8 cellular contexts compared by ENCODE assay signal in the genomic region with DNA sequence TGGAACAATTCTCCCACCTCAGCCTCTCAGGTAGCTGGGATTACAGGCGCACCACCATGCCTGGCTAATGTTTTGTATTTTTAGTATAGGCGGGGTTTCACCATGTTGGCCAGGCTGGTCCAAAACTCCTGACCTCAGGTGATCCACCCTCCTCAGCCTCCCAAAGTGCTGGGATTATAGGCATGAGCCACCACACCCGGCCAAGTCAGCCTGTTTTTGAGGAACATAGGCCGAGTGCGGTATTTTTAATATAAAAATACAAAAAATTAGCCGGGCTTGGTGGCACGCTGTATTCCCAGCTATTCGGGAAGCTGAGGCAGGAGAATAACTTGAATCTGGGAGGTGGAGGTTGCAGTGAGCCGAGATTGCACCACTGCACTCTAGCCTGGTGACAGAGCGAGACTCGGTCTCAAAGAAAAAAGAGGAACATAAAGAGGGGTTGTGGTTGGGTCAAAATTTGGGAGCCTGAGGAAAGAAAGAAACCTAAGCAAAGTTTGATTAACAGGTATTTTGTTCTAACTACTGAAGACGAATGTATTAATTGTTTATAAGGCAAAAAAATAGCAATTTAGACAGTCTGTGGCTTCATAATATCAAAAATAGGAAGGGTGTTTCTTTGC. TPM values are rescaled to one million over a fixed set of nuclear protein-coding genes. Genes with fewer than 3 reads are reported as not detected.
A peak's percentile ranks its signal among the peaks of the same experiment; 100 is the strongest.
DNase-seq lines count a peak whose midpoint lies in the region; ATAC-seq, FAIRE-seq and TF ChIP-seq lines count a peak whose summit lies in the region.
"Not testable (repeated sequence)": the region's sequence is repeated elsewhere in the genome, so short reads cannot be mapped to it uniquely, and the experiment has no call there.

No MANE protein-coding gene starts in this region.

- H3K27me3 ChIP-seq in PC-3 (ENCODE audit: low read length); cardiac muscle cell: not testable (repeated sequence)

- H3K9me2 ChIP-seq in PC-3 (replicated peaks; ENCODE audit: low read length), result not testable (repeated sequence)

- peaks cover 51% of the 10 kb centered on the region for H3K4me1 Mint-ChIP-seq in activated T-cell treated with anti-CD3 and anti-CD28 coated beads, Interleukin-2, amount 50 U/mL, for 72 hours (ENCODE audit: low read depth)
- H3K4me1 Mint-ChIP-seq in mesothelial cell of epicardium, result peaks cover 31% of the 10 kb centered on the region

- FAIRE-seq in A549 (lab: Jason Lieb, UNC), result not testable (repeated sequence)

- not testable (repeated sequence) for H3K27me3 Mint-ChIP-seq in activated T-cell treated with anti-CD3 and anti-CD28 coated beads, Interleukin-2, amount 50 U/mL, for 72 hours (ENCODE audit: low read depth); mesothelial cell of epicardium (ENCODE audit: low read depth)

- BruUV-seq in PC-3 (replicated peaks; lab: Mats Ljungman, UMichigan), result not testable (repeated sequence)

- H2AFZ ChIP-seq in PC-3 (ENCODE audit: low read length), result not testable (repeated sequence)

- DNase-seq in A549 (ENCODE audit: low read depth in 1 of 2, low spot score in 1 of 2); PC-3; activated T-cell treated with anti-CD3 and anti-CD28 coated beads, Interleukin-2, amount 50 U/mL, for 72 hours; cardiac muscle cell (ENCODE audit: low read depth in 1 of 2, low spot score in 1 of 2); mesothelial cell of epicardium (ENCODE audit: low spot score in 2 of 2, unreplicated experiment in 2 of 2); skeletal muscle cell (ENCODE audit: low read depth): not testable (repeated sequence)
- DNase-seq in coronary artery (ENCODE audit: low spot score), result peak; percentile 7

- not testable (repeated sequence) for H3K9me3 Mint-ChIP-seq in activated T-cell treated with anti-CD3 and anti-CD28 coated beads, Interleukin-2, amount 50 U/mL, for 72 hours; mesothelial cell of epicardium

- POLR2A ChIA-PET in A549 (lab: Yijun Ruan, JAX), result interaction anchor here (0.7 kb wide), 1 partner anchor 51 kb away, joined by 3 read pairs; a partner anchor contains a TSS
- POLR2A ChIA-PET in PC-3 (lab: Charles Lee; ENCODE audit: unreplicated experiment), result not testable (repeated sequence)

- H3K4me3 ChIP-seq in A549, result peak overlapping the region; percentile 80; the same call in 1 of the 3 replicates
- peak overlapping the region; percentile 74; the same call in 1 of the 2 replicates for H3K4me3 ChIP-seq in GM08714 (ENCODE audit: low read length)
- peak overlapping the region; percentile 88 for H3K4me3 ChIP-seq in PC-3 (ENCODE audit: low read length)
- peak overlapping the region; percentile 77 for H3K4me3 ChIP-seq in coronary artery
- H3K4me3 ChIP-seq in cardiac muscle cell, result peak overlapping the region; percentile 85
- peak overlapping the region; percentile 81 for H3K4me3 ChIP-seq in skeletal muscle cell (ENCODE audit: low read depth, low read length)

- peaks cover 31% of the 10 kb centered on the region for H3K36me3 ChIP-seq in PC-3 (ENCODE audit: low read depth, low read length)
- H3K36me3 ChIP-seq in cardiac muscle cell, result peaks cover 16% of the 10 kb centered on the region

- TF ChIP-seq EP300 in A549 (IDR thresholded peaks at IDR 0.05), result not testable (repeated sequence)

- not testable (repeated sequence) for TF ChIP-seq CTCF in A549 (IDR thresholded peaks at IDR 0.05); PC-3 (conservative IDR thresholded peaks at IDR 0.05; ENCODE audit: low read depth, low read length); coronary artery (IDR thresholded peaks at IDR 0.05); cardiac muscle cell (IDR thresholded peaks at IDR 0.05; ENCODE audit: low read depth, low read length); mesothelial cell of epicardium (IDR thresholded peaks at IDR 0.05; ENCODE audit: unreplicated experiment)

- H3F3A ChIP-seq in PC-3 (ENCODE audit: low read length, unreplicated experiment), result not testable (repeated sequence)

- peak overlapping the region; percentile 85; the same call in 1 of the 2 replicates for H3K9ac ChIP-seq in PC-3 (ENCODE audit: low read length)

- TF ChIP-seq RAD21 in A549 (conservative IDR thresholded peaks at IDR 0.05 in 1 of 2, IDR thresholded peaks at IDR 0.05 in 1 of 2), result not testable (repeated sequence)

- H3K4me2 ChIP-seq in A549 (peak overlapping the region; percentile 95; the same call in 2 of the 3 replicates), PC-3 (ENCODE audit: low read length) (peak overlapping the region; percentile 81)

- intact Hi-C loops in PC-3 (cut with micrococcal nuclease), result not testable (repeated sequence)

- H3K79me2 ChIP-seq in PC-3 (ENCODE audit: low read length), result peaks cover 68% of the 10 kb centered on the region

- peak overlapping the region; percentile 97 to 99 for H3K4me3 Mint-ChIP-seq in activated T-cell treated with anti-CD3 and anti-CD28 coated beads, Interleukin-2, amount 50 U/mL, for 72 hours
- peak overlapping the region; percentile 100 for H3K4me3 Mint-ChIP-seq in mesothelial cell of epicardium

- not testable (repeated sequence) for H3K27ac Mint-ChIP-seq in activated T-cell treated with anti-CD3 and anti-CD28 coated beads, Interleukin-2, amount 50 U/mL, for 72 hours
- H3K27ac Mint-ChIP-seq in mesothelial cell of epicardium, result peak overlapping the region; percentile 82

- peaks cover 10% of the 10 kb centered on the region; the same call in 1 of the 2 replicates for H4K20me1 ChIP-seq in PC-3 (ENCODE audit: low read length)

- H3K36me3 Mint-ChIP-seq in activated T-cell treated with anti-CD3 and anti-CD28 coated beads, Interleukin-2, amount 50 U/mL, for 72 hours (ENCODE audit: insufficient read depth in 2 of 2), result peaks cover 8 to 24% of the 10 kb centered on the region in 2 donors
- H3K36me3 Mint-ChIP-seq in mesothelial cell of epicardium, result peaks cover 26% of the 10 kb centered on the region

- H3K9me3 ChIP-seq in A549, result peaks cover 30% of the 10 kb centered on the region
- not testable (repeated sequence) for H3K9me3 ChIP-seq in PC-3 (ENCODE audit: low read length); cardiac muscle cell (ENCODE audit: low read depth)

- 93% methylated on average over 12 of the region's 12 CpGs for WGBS in A549 (ENCODE audit: missing lambda C conversion rate)

- CTCF ChIA-PET in A549 (lab: Yijun Ruan, JAX), result interaction anchor here (0.6 kb wide), 1 partner anchor 42 kb away, joined by 3 read pairs; no protein-coding TSS in a partner anchor
- CTCF ChIA-PET in PC-3 (lab: Charles Lee), result not testable (repeated sequence)

- H3K27ac ChIP-seq in A549; PC-3 (ENCODE audit: low read length): not testable (repeated sequence)
- H3K27ac ChIP-seq in coronary artery (peak overlapping the region in 1 of 2 donors; percentile 21), cardiac muscle cell (peak overlapping the region; percentile 100)

- ATAC-seq in A549; PC-3; activated T-cell treated with anti-CD3 and anti-CD28 coated beads, Interleukin-2, amount 50 U/mL, for 72 hours (replicated peaks in 1 of 2): not testable (repeated sequence)

- not testable (repeated sequence) for H3K4me1 ChIP-seq in A549; PC-3 (ENCODE audit: insufficient read depth, low read length); cardiac muscle cell (ENCODE audit: low read depth)

- TF ChIP-seq POLR2A in A549 (IDR thresholded peaks at IDR 0.05; ENCODE audit: low read length), result not testable (repeated sequence)

RNA-seq across cellular contexts. Expression of a gene that starts 51.6 kb away (rescaled TPM):
- polyA plus RNA-seq in A549 (2011; rRNA removed) (10.0 and 12.1 TPM in 2 replicates), A549 (2017; fragmentation: RNase III; extraction: RNeasy Plus Mini Kit Qiagen cat#74134 plus additional on column Dnase treatment) (7.6 to 10.6 TPM (median 7.8 TPM) in 3 replicates), cardiac muscle cell (12.5 and 16.0 TPM in 2 replicates)
- 4.2 and 4.7 TPM in 2 replicates for polyA plus RNA-seq in A549 (2012; cell fraction: cytosol; rRNA removed)
- 2.4 and 3.9 TPM in 2 replicates for polyA plus RNA-seq in A549 (2012; cell fraction: nucleus; rRNA removed)
- 15.1 and 15.7 TPM in 2 replicates for polyA minus RNA-seq in A549 (2011; rRNA and poly(A)+ RNA removed)
- total RNA-seq in PC-3 (2014; rRNA removed) (8.1 and 9.3 TPM in 2 replicates), cardiac muscle cell (14.9 and 24.8 TPM in 2 replicates), mesothelial cell of epicardium (33.9 to 35.7 TPM (median 35.5 TPM) in 3 replicates)
- total RNA-seq in activated T-cell treated with anti-CD3 and anti-CD28 coated beads, Interleukin-2, amount 50 U/mL, for 72 hours, result 10 to 100 TPM; 13.3 to 14.9 TPM
